Comparison of ENCODE assay signal across 27 cellular contexts in the genomic region with DNA sequence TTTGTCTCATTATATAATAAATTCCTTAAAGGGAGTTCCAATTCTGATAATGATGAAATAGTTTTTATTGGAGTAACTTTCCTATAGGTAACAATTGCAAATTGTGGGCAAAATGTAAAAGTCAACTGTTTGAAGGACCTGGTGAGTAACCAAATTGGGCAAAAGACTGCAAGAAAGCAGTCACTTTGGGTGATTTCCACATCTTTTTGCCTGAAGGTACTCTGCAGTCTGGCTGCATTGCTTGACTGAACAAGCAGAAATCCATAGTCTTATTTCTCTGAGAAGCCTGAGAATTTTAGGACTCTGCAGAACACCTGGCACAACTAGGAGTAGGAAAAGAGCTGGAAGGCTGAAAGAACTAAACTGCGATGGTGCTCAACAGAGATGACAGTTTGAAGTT.
"Had no signal": no experiment of that assay in that cellular context is flagged by ENCODE, and none has a peak within 500 bp of the region (broad histone marks: within the 10 kb centered on the region; RNA-seq: fewer than 3 reads in every experiment).

No MANE protein-coding gene starts in this region.

- H3K4me3 ChIP-seq: cardiac muscle cell, colonic mucosa, esophagus muscularis mucosa, gastroesophageal sphincter, heart right ventricle had no signal

- DNase-seq: activated CD4-positive, alpha-beta memory T cell treated with anti-CD3 and anti-CD28 coated beads, Interleukin-2, amount 10 ng/mL, durations not matched to agents 7 days and 5 days; activated CD4-positive, alpha-beta T cell treated with anti-CD3 and anti-CD28 coated beads for 36 hours; activated CD4-positive, alpha-beta T cell treated with anti-CD3 and anti-CD28 coated beads, Interleukin-2, amount 10 ng/mL, durations not matched to agents 24 days and 14 days; activated CD4-positive, CD25-positive, alpha-beta regulatory T cell; activated CD4-positive, CD25-positive, alpha-beta regulatory T cell treated with anti-CD3 and anti-CD28 coated beads, Interleukin-2, amount 50 U/mL, for 72 hours; activated CD8-positive, alpha-beta memory T cell treated with anti-CD3 and anti-CD28 coated beads, Interleukin-2, amount 50 U/mL, for 48 hours; activated gamma-delta T cell; activated naive CD4-positive, alpha-beta T cell; activated naive CD4-positive, alpha-beta T cell treated with anti-CD3 and anti-CD28 coated beads, Interleukin-2, amount 10 ng/mL, durations not matched to agents 7 days and 5 days; activated naive CD8-positive, alpha-beta T cell treated with anti-CD3 and anti-CD28 coated beads, Interleukin-2, amount 10 ng/mL, durations not matched to agents 7 days and 5 days; activated T-cell treated with anti-CD3 and anti-CD28 coated beads for 4 hours; activated T-cell treated with anti-CD3 and anti-CD28 coated beads, Interleukin-2, amount 50 U/mL, for 24 hours; activated T-cell treated with anti-CD3 and anti-CD28 coated beads, Interleukin-2, amount 50 U/mL, for 72 hours; amniotic stem cell; anterior cingulate cortex; brain microvascular endothelial cell; central memory CD4-positive, alpha-beta T cell; cerebellar nuclear complex; colonic mucosa; effector CD8-positive, alpha-beta T cell; foreskin melanocyte; heart right ventricle; T-helper 1 cell; T-helper 17 cell had no signal

- H3K27me3 ChIP-seq: brain microvascular endothelial cell, cardiac muscle cell, colonic mucosa, esophagus muscularis mucosa, gastroesophageal sphincter, heart right ventricle had no signal

- H3K4me1 ChIP-seq: colonic mucosa, esophagus muscularis mucosa, gastroesophageal sphincter, heart right ventricle had no signal

- H3K36me3 ChIP-seq: brain microvascular endothelial cell, colonic mucosa had no signal

- H3K9me3 ChIP-seq: colonic mucosa, esophagus muscularis mucosa, gastroesophageal sphincter, heart right ventricle had no signal

- H3K27ac ChIP-seq: brain microvascular endothelial cell, cardiac muscle cell, colonic mucosa, esophagus muscularis mucosa, gastroesophageal sphincter, heart right ventricle had no signal
